In the genomic region with DNA sequence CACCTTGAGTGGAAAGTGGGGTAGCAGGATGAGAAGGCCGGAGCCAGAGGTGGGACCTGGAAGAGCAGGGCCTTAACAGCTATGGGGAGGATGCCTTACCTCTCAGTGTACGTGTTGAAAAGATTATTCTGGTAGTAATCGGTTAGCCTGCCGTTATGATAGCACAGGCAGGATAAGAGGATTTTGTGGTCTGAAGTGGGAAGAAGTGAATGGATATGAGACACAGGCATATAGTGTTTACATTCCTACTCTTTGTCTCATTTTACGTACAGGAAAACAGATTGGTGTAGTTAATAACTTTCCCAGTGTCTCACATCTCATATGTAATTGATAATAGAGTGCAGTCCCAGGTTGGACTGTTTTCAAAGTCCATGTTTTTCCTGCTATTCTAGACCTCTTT, we compare ENCODE assay signal across 14 cellular contexts.
DNase-seq lines count a peak whose midpoint lies in the region; ATAC-seq, FAIRE-seq and TF ChIP-seq lines count a peak whose summit lies in the region.
"Had no signal": no experiment of that assay in that cellular context is flagged by ENCODE, and none has a peak within 500 bp of the region (broad histone marks: within the 10 kb centered on the region; RNA-seq: fewer than 3 reads in every experiment).

No MANE protein-coding gene starts in this region.

- FAIRE-seq in GM12891 (lab: Jason Lieb, UNC) = no peak
- FAIRE-seq: GM18507 had no signal

- peak overlapping the region; percentile 27 for H3K27ac Mint-ChIP-seq in activated naive CD8-positive, alpha-beta T cell treated with anti-CD3 and anti-CD28 coated beads for 36 hours

- peaks cover 97% of the 10 kb centered on the region for H3K4me1 ChIP-seq in lower lobe of right lung
- H3K4me1 ChIP-seq in tibial artery = peaks cover 0 to 79% (median 30%) of the 10 kb centered on the region in 4 donors
- H3K4me1 ChIP-seq: BE2C had no signal

- no peak for TF ChIP-seq CTCF in lower lobe of right lung (IDR thresholded peaks at IDR 0.05)
- TF ChIP-seq CTCF in tibial artery (IDR thresholded peaks at IDR 0.05) = no peak

- H3K36me3 ChIP-seq in lower lobe of right lung = peaks cover 29% of the 10 kb centered on the region
- peaks cover 0 to 12% (median 0%) of the 10 kb centered on the region in 3 donors for H3K36me3 ChIP-seq in tibial artery
- H3K36me3 ChIP-seq: BE2C had no signal

- no peaks in the 10 kb centered on the region for H3K9me3 Mint-ChIP-seq in activated T-cell treated with anti-CD3 and anti-CD28 coated beads, Interleukin-2, amount 50 U/mL, for 4 hours
- H3K9me3 Mint-ChIP-seq in activated naive CD8-positive, alpha-beta T cell treated with anti-CD3 and anti-CD28 coated beads for 36 hours = no peaks in the 10 kb centered on the region

- no peaks in the 10 kb centered on the region for H3K9me3 ChIP-seq in lower lobe of right lung
- no peaks in the 10 kb centered on the region for H3K9me3 ChIP-seq in tibial artery
- H3K9me3 ChIP-seq: BE2C, mucosa of descending colon, SJSA1 had no signal

- peaks cover 58% of the 10 kb centered on the region for H3K4me1 Mint-ChIP-seq in activated T-cell treated with anti-CD3 and anti-CD28 coated beads, Interleukin-2, amount 50 U/mL, for 4 hours (ENCODE audit: low read depth)
- H3K4me1 Mint-ChIP-seq in activated naive CD8-positive, alpha-beta T cell treated with anti-CD3 and anti-CD28 coated beads for 36 hours = peaks cover 47% of the 10 kb centered on the region

- H3K27me3 ChIP-seq in lower lobe of right lung (ENCODE audit: low read depth) = no peaks in the 10 kb centered on the region
- H3K27me3 ChIP-seq in tibial artery = no peaks in the 10 kb centered on the region
- H3K27me3 ChIP-seq: BE2C, SJSA1 had no signal

- no peak for TF ChIP-seq POLR2A in GM12891 (IDR thresholded peaks at IDR 0.05; ENCODE audit: low read depth, low read length)

- peak overlapping the region; percentile 8 for H3K4me3 Mint-ChIP-seq in activated T-cell treated with anti-CD3 and anti-CD28 coated beads, Interleukin-2, amount 50 U/mL, for 4 hours
- no peak overlapping the region for H3K4me3 Mint-ChIP-seq in activated naive CD8-positive, alpha-beta T cell treated with anti-CD3 and anti-CD28 coated beads for 36 hours

- intact Hi-C loops in lower lobe of right lung (cut with DNase I) (no loop called here), tibial artery (cut with DNase I; ENCODE audit: low total_unique reads) (loop anchor here (10.0 kb wide), 1 partner anchor 72 kb away; no protein-coding TSS in a partner anchor)

- H3K36me3 Mint-ChIP-seq in activated T-cell treated with anti-CD3 and anti-CD28 coated beads, Interleukin-2, amount 50 U/mL, for 4 hours (ENCODE audit: insufficient read depth) = peaks cover 23% of the 10 kb centered on the region
- peaks cover 24% of the 10 kb centered on the region for H3K36me3 Mint-ChIP-seq in activated naive CD8-positive, alpha-beta T cell treated with anti-CD3 and anti-CD28 coated beads for 36 hours

- H3K27ac ChIP-seq in lower lobe of right lung = peak overlapping the region; percentile 46
- peak overlapping the region; percentile 83 to 85 for H3K27ac ChIP-seq in tibial artery
- H3K27ac ChIP-seq: SJSA1 had no signal

- ATAC-seq in activated T-cell treated with anti-CD3 and anti-CD28 coated beads, Interleukin-2, amount 50 U/mL, for 4 hours = no peak
- ATAC-seq in lower lobe of right lung (no peak), GM18858 (IDR thresholded peaks at IDR 0.05; ENCODE audit: unreplicated experiment) (no peak)
- ATAC-seq: mucosa of descending colon had no signal

- in situ Hi-C loops in KBM-7 (cut with MboI; ENCODE audit: low pct_unique_long_range_greater_than_20kb, low sequenced_read_pairs) = no loop called here

- no peaks in the 10 kb centered on the region for H3K27me3 Mint-ChIP-seq in activated T-cell treated with anti-CD3 and anti-CD28 coated beads, Interleukin-2, amount 50 U/mL, for 4 hours (ENCODE audit: low read depth)
- H3K27me3 Mint-ChIP-seq in activated naive CD8-positive, alpha-beta T cell treated with anti-CD3 and anti-CD28 coated beads for 36 hours = no peaks in the 10 kb centered on the region

- DNase-seq in activated T-cell treated with anti-CD3 and anti-CD28 coated beads, Interleukin-2, amount 50 U/mL, for 4 hours = no peak
- DNase-seq in activated T-cell treated with anti-CD3 and anti-CD28 coated beads for 4 hours (no peak), lower lobe of right lung (no peak), tibial artery (no peak), GM12891 (ENCODE audit: insufficient read length, low spot score) (no peak), KBM-7 (no peak)
- DNase-seq in activated naive CD8-positive, alpha-beta T cell treated with anti-CD3 and anti-CD28 coated beads for 36 hours = no peak
- DNase-seq: activated CD8-positive, alpha-beta memory T cell treated with anti-CD3 and anti-CD28 coated beads, Interleukin-2, amount 50 U/mL, for 48 hours; BE2C; mucosa of descending colon; NCI-H2171 had no signal

- H3K4me3 ChIP-seq in lower lobe of right lung (peak overlapping the region; percentile 54), tibial artery (peak overlapping the region; percentile 59 to 61)
- H3K4me3 ChIP-seq: mucosa of descending colon, SJSA1 had no signal

TF ChIP-seq in GM12891, 5 proteins besides CTCF, POLR2A, EP300 and RAD21:
- TF ChIP-seq SPI1 (IDR thresholded peaks at IDR 0.05; ENCODE audit: low read depth, low read length) = no peak
- no peak for TF ChIP-seq POU2F2 (IDR thresholded peaks at IDR 0.05; ENCODE audit: low read depth, low read length)
- no peak for TF ChIP-seq TAF1 (IDR thresholded peaks at IDR 0.05; ENCODE audit: low read depth, low read length)
- no peak for TF ChIP-seq POLR2AphosphoS5 (IDR thresholded peaks at IDR 0.05; ENCODE audit: low read depth, low read length)
- TF ChIP-seq PAX5 (IDR thresholded peaks at IDR 0.05; ENCODE audit: insufficient read depth, low read length, severe bottlenecking) = no peak
TF ChIP-seq in GM12891: peak in this region for 0.
